1 cellular context compared by ENCODE assay signal in genomic region chr2:62197609-62198236, GRCh38.
TF ChIP-seq lines count a peak whose summit lies in the region.

No MANE protein-coding gene starts in this region.

TF ChIP-seq in K562, 482 proteins besides CTCF, POLR2A, EP300 and RAD21 (continued from another document):
- TF ChIP-seq, protein P1, sequence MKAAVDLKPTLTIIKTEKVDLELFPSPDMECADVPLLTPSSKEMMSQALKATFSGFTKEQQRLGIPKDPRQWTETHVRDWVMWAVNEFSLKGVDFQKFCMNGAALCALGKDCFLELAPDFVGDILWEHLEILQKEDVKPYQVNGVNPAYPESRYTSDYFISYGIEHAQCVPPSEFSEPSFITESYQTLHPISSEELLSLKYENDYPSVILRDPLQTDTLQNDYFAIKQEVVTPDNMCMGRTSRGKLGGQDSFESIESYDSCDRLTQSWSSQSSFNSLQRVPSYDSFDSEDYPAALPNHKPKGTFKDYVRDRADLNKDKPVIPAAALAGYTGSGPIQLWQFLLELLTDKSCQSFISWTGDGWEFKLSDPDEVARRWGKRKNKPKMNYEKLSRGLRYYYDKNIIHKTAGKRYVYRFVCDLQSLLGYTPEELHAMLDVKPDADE (conservative IDR thresholded peaks at IDR 0.05; ENCODE audit: control insufficient read depth, low read depth, low read length) = 0 out of 2 replicates have a peak, but pooled peaks have one; percentile 39
- TF ChIP-seq CCNT2 (IDR thresholded peaks at IDR 0.05; ENCODE audit: borderline replicate concordance, extremely low read depth, insufficient read length, low read depth, low read length) (peak; percentile 24), MNT (conservative IDR thresholded peaks at IDR 0.05) (peak in 1 of 2 experiments; percentile 62; a peak in 2 of 4 replicates), MTA3 (IDR thresholded peaks at IDR 0.05; ENCODE audit: borderline replicate concordance) (no peak), HNRNPLL (IDR thresholded peaks at IDR 0.05; ENCODE audit: low read depth, low read length, poor library complexity, severe bottlenecking) (peak; percentile 44), JUN (IDR thresholded peaks at IDR 0.05; ENCODE audit: borderline replicate concordance, low read depth, low read length) (no peak), JUN (CRISPR knock-in tag; IDR thresholded peaks at IDR 0.05; ENCODE audit: borderline replicate concordance) (no peak), SIN3A (IDR thresholded peaks at IDR 0.05; ENCODE audit: borderline replicate concordance in 2 of 2, control insufficient read depth in 1 of 2, low read depth in 2 of 2, low read length in 2 of 2) (peak; percentile 27 to 81; a peak in 1 of 4 replicates), RBFOX2 (IDR thresholded peaks at IDR 0.05; ENCODE audit: low read depth, low read length) (peak; percentile 59; the same call in 1 of the 2 replicates), RBBP5 (IDR thresholded peaks at IDR 0.05; ENCODE audit: borderline replicate concordance, insufficient read depth, low read length, poor library complexity, severe bottlenecking) (peak; percentile 51), SAP30 (IDR thresholded peaks at IDR 0.05; ENCODE audit: borderline replicate concordance, insufficient read depth, low read depth, low read length, poor library complexity, severe bottlenecking) (peak; percentile 87), HDAC2 (IDR thresholded peaks at IDR 0.05) (peak; percentile 35; the same call in 1 of the 2 replicates), L3MBTL2 (IDR thresholded peaks at IDR 0.05) (peak; percentile 12; the same call in 1 of the 2 replicates), BRCA1 (IDR thresholded peaks at IDR 0.05) (no peak), BRCA1 (CRISPR knock-in tag; IDR thresholded peaks at IDR 0.05) (no peak), CHD1 (IDR thresholded peaks at IDR 0.05; ENCODE audit: low read length) (peak; percentile 14), LCOR (CRISPR knock-in tag; IDR thresholded peaks at IDR 0.05) (0 out of 2 replicates have a peak, but pooled peaks have one; percentile 31), RFX7 (CRISPR knock-in tag; IDR thresholded peaks at IDR 0.05) (no peak), HDAC1 (IDR thresholded peaks at IDR 0.05) (peak in 1 of 2 experiments; percentile 43; a peak in 2 of 4 replicates), IRF2 (CRISPR knock-in tag; IDR thresholded peaks at IDR 0.05) (no peak), E4F1 (CRISPR knock-in tag; IDR thresholded peaks at IDR 0.05; ENCODE audit: borderline replicate concordance) (no peak)
- TF ChIP-seq, protein P2, sequence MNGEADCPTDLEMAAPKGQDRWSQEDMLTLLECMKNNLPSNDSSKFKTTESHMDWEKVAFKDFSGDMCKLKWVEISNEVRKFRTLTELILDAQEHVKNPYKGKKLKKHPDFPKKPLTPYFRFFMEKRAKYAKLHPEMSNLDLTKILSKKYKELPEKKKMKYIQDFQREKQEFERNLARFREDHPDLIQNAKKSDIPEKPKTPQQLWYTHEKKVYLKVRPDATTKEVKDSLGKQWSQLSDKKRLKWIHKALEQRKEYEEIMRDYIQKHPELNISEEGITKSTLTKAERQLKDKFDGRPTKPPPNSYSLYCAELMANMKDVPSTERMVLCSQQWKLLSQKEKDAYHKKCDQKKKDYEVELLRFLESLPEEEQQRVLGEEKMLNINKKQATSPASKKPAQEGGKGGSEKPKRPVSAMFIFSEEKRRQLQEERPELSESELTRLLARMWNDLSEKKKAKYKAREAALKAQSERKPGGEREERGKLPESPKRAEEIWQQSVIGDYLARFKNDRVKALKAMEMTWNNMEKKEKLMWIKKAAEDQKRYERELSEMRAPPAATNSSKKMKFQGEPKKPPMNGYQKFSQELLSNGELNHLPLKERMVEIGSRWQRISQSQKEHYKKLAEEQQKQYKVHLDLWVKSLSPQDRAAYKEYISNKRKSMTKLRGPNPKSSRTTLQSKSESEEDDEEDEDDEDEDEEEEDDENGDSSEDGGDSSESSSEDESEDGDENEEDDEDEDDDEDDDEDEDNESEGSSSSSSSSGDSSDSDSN (IDR thresholded peaks at IDR 0.05; ENCODE audit: borderline replicate concordance in 1 of 2, low read depth in 2 of 2, low read length in 2 of 2) = peak; percentile 75 to 92; a peak in 2 of 4 replicates
